5 cellular contexts compared by ENCODE assay signal in the genomic region with DNA sequence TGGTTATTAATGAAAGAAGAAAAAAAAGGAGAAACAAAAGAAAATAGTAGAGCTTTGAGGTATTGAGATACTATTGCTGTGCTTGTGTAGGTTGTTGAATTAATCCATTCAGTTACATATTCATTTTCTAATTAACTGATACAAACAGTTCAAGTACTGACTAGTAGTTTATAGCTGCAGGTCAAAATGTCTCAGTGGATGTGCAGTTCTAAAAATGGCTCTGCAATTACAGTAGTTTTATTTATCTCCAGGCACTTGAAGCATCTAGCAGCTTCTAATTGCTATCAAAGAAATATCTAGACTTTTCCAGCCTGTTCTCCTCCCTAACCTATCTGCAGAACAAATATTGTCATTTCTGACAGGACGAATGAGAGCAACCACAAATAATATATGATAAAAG.
"Had no signal": no experiment of that assay in that cellular context is flagged by ENCODE, and none has a peak within 500 bp of the region (broad histone marks: within the 10 kb centered on the region; RNA-seq: fewer than 3 reads in every experiment).

No MANE protein-coding gene starts in this region.

- DNase-seq: H9, HCEC 1CT, IMR-90 had no signal

- ATAC-seq: GM23338, K562 had no signal
